13 cellular contexts compared by ENCODE assay signal in genomic region chr10:60979667-60980104, GRCh38. TPM values are rescaled to one million over a fixed set of nuclear protein-coding genes. Genes with fewer than 3 reads are reported as not detected.
DNase-seq lines count a peak whose midpoint lies in the region; ATAC-seq and TF ChIP-seq lines count a peak whose summit lies in the region.
"Had no signal": no experiment of that assay in that cellular context is flagged by ENCODE, and none has a peak within 500 bp of the region (broad histone marks: within the 10 kb centered on the region; RNA-seq: fewer than 3 reads in every experiment).

No MANE protein-coding gene starts in this region.

- no peak overlapping the region for H3K27ac ChIP-seq in GM23338 (ENCODE audit: low read depth)
- peak overlapping the region; percentile 39 to 82 (median 75) for H3K27ac ChIP-seq in stomach

- peak overlapping the region; percentile 7; the same call in 1 of the 2 replicates for H2AFZ ChIP-seq in GM23338

- no peaks in the 10 kb centered on the region for H3F3A ChIP-seq in GM23338 (replicated peaks; ENCODE audit: low read depth)

- no peaks in the 10 kb centered on the region for H3K79me2 ChIP-seq in GM23338 (replicated peaks; ENCODE audit: insufficient read depth)

- no peaks in the 10 kb centered on the region for H4K20me1 ChIP-seq in GM23338 (replicated peaks; ENCODE audit: insufficient read depth)

- H3K9me3 ChIP-seq in stomach, result no peaks in the 10 kb centered on the region
- H3K9me3 ChIP-seq: MG63 had no signal

- intact Hi-C loops in stomach (cut with DNase I; ENCODE audit: low total_unique reads), result no loop called here

- H3K4me2 ChIP-seq in GM23338, result no peak overlapping the region

- H3K4me1 ChIP-seq in GM23338 (ENCODE audit: insufficient read depth) (no peaks in the 10 kb centered on the region), stomach (peaks cover 18 to 50% (median 27%) of the 10 kb centered on the region in 4 donors)

- H3K36me3 ChIP-seq in GM23338 (ENCODE audit: insufficient read depth), result no peaks in the 10 kb centered on the region
- no peaks in the 10 kb centered on the region for H3K36me3 ChIP-seq in stomach
- H3K36me3 ChIP-seq: MG63 had no signal

- H3K27ac Mint-ChIP-seq in GM23338, result peak overlapping the region; percentile 6; the same call in 1 of the 2 replicates

- ATAC-seq in GM23338, result no peak
- ATAC-seq in HG03025 (IDR thresholded peaks at IDR 0.05; ENCODE audit: low FRiP score, unreplicated experiment), result no peak

- no peak for TF ChIP-seq EP300 in stomach (IDR thresholded peaks at IDR 0.05)

- H3K4me3 Mint-ChIP-seq in GM23338, result no peak overlapping the region

- H3K27me3 Mint-ChIP-seq in GM23338 (ENCODE audit: insufficient read depth, low read depth, poor library complexity), result no peaks in the 10 kb centered on the region

- no peak for TF ChIP-seq POLR2A in stomach (IDR thresholded peaks at IDR 0.05)

- H3K27me3 ChIP-seq in GM23338 (ENCODE audit: insufficient read depth) (no peaks in the 10 kb centered on the region), stomach (no peaks in the 10 kb centered on the region)
- H3K27me3 ChIP-seq: MG63 had no signal

- TF ChIP-seq CTCF in GM23338 (conservative IDR thresholded peaks at IDR 0.05; ENCODE audit: low read depth in 2 of 2), result no peak
- no peak for TF ChIP-seq CTCF in fibroblast of pulmonary artery (IDR thresholded peaks at IDR 0.05; ENCODE audit: low read length, missing control alignments)
- TF ChIP-seq CTCF in stomach (IDR thresholded peaks at IDR 0.05), result no peak

- peaks cover 3% of the 10 kb centered on the region for H3K4me1 Mint-ChIP-seq in GM23338

- 59 to 69% (median 68%) methylated on average over 3 of the region's 3 CpGs for WGBS in stomach, 5 donors

- H3K4me3 ChIP-seq in GM23338 (no peak overlapping the region), fibroblast of pulmonary artery (replicated peaks; ENCODE audit: low read depth, low read length) (no peak overlapping the region), stomach (no peak overlapping the region)
- H3K4me3 ChIP-seq: MG63 had no signal

- H3K9me2 ChIP-seq in GM23338 (ENCODE audit: insufficient read depth), result no peaks in the 10 kb centered on the region

- no peaks in the 10 kb centered on the region for H3K36me3 Mint-ChIP-seq in GM23338 (ENCODE audit: low read depth)

- DNase-seq in GM23338 (ENCODE audit: low spot score) (no peak), OCI-M1 (lab: John Stamatoyannopoulos, UW) (peak; percentile 67), fibroblast of pulmonary artery (ENCODE audit: low read depth) (peak; percentile 11), stomach (no peak), H4 (ENCODE audit: low spot score) (no peak), cortex of kidney (lab: John Stamatoyannopoulos, UW) (no peak)
- DNase-seq: MG63, NCI-H1092 treated with DMSO at 0.1 percent for 48 hours, NCI-H2107, NCI-H345, NCI-H69, SIG-M5 had no signal

- H3K9me3 Mint-ChIP-seq in GM23338, result no peaks in the 10 kb centered on the region

TF ChIP-seq in GM23338, 12 proteins besides CTCF, POLR2A, EP300 and RAD21:
- no peak for TF ChIP-seq JUNB (IDR thresholded peaks at IDR 0.05; ENCODE audit: unreplicated experiment)

RNA-seq across cellular contexts. Expression of gene RHOBTB1, which starts 35.7 kb away (rescaled TPM):
- total RNA-seq in GM23338 (2014; rRNA removed; shearing (Covaris generic)), result 13.2 and 24.8 TPM in 2 replicates
- 4.6 and 4.8 TPM in 2 replicates for polyA plus RNA-seq in GM23338 (2016; fragmentation: Nextera tagmentation; extraction: Ambion mirVana)
- total RNA-seq in stomach, result 100 to 1,000 TPM in 1 of 5 donors, 10 to 100 TPM in 2, 1 to 10 TPM in 2; 2.3 to 302 (median 38.0) TPM
- polyA plus RNA-seq in stomach, result 10 to 100 TPM in 2 of 3 donors, 1 to 10 TPM in 1; 7.2 to 22.5 (median 21.4) TPM
- total RNA-seq in H4 (2014; rRNA removed; shearing (Covaris generic)), result 39.8 and 41.1 TPM in 2 replicates

Comparison
In these comparisons a context has a peak if more than half of its experiments do, and no peak if none do; other contexts are left out.
1. DNase-seq: peak in OCI-M1 (single experiment) and fibroblast of pulmonary artery (single experiment); none in GM23338 (single experiment), stomach (single experiment), H4 (single experiment) and cortex of kidney (single experiment).